Comparison of ENCODE assay signal across 9 cellular contexts in the genomic region with DNA sequence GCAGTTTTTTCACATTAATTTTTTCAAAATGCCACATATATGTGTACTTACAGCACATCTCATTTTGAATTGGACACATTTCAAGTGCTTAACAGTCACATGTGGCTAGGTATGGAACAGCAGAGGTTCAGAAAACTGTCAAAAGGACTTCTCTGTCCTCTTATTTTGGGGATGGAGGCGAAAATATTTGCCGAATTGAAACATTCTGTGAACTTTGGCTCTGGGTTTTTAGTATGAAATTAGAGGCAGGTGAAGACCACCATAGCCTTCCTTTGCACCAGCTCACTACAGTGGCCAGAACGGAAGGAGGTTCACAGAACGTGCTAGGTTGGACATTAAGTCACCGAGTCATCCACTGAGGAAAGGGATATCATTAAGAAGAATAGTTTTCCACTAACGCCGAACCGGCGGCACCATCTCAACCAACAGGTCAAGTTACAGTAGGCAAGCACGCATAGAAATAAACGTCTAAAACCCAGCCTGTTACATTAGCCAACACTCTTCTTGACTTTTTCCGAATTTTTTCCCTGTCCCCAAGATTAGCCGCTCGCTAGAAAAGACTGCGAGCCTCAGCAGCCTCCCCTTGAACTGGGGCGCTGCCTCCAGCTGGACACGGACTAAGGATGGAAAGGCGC. TPM values are rescaled to one million over a fixed set of nuclear protein-coding genes. Genes with fewer than 3 reads are reported as not detected.
A peak's percentile ranks its signal among the peaks of the same experiment; 100 is the strongest.
DNase-seq lines count a peak whose midpoint lies in the region; ATAC-seq and TF ChIP-seq lines count a peak whose summit lies in the region.
"Had no signal": no experiment of that assay in that cellular context is flagged by ENCODE, and none has a peak within 500 bp of the region (broad histone marks: within the 10 kb centered on the region; RNA-seq: fewer than 3 reads in every experiment).

No MANE protein-coding gene starts in this region.

- H3K4me3 ChIP-seq in GM12864 (ENCODE audit: low read depth, low read length) (peak overlapping the region; percentile 70), SJSA1 (peak overlapping the region; percentile 51), fibroblast of villous mesenchyme (ENCODE audit: low read depth, low read length) (peak overlapping the region; percentile 85), psoas muscle (peak overlapping the region; percentile 75)

- TF ChIP-seq CTCF in GM12864 (IDR thresholded peaks at IDR 0.05; ENCODE audit: low read depth, low read length, missing control alignments) (no peak), fibroblast of villous mesenchyme (IDR thresholded peaks at IDR 0.05; ENCODE audit: insufficient read depth, low read depth, low read length) (no peak), psoas muscle (IDR thresholded peaks at IDR 0.05) (no peak)

- H3K27me3 ChIP-seq in SJSA1 (replicated peaks) (no peaks in the 10 kb centered on the region), psoas muscle (ENCODE audit: insufficient read depth in 3 of 3, low read length in 2 of 3) (no peaks in the 10 kb centered on the region)

- H3K9me3 ChIP-seq in SJSA1 (replicated peaks) (no peaks in the 10 kb centered on the region), psoas muscle (no peaks in the 10 kb centered on the region)

- H3K27ac ChIP-seq in SJSA1 (no peak overlapping the region), psoas muscle (no peak overlapping the region)

- ATAC-seq in psoas muscle (no peak), GM18867 (IDR thresholded peaks at IDR 0.05; ENCODE audit: unreplicated experiment) (no peak), GM19467 (IDR thresholded peaks at IDR 0.05; ENCODE audit: unreplicated experiment) (no peak)
- ATAC-seq: activated T-cell treated with anti-CD3 and anti-CD28 coated beads, Interleukin-2, amount 50 U/mL, for 4 hours had no signal

- H3K4me1 ChIP-seq in SJSA1 (replicated peaks), result peaks cover 10% of the 10 kb centered on the region
- peaks cover 10% of the 10 kb centered on the region for H3K4me1 ChIP-seq in psoas muscle

- DNase-seq in GM12864 (ENCODE audit: low read depth), result no peak
- DNase-seq in SJSA1 (ENCODE audit: low read depth in 1 of 2, low spot score in 2 of 2), result no peak
- peak; percentile 5 for DNase-seq in fibroblast of villous mesenchyme (ENCODE audit: low read depth)
- no peak for DNase-seq in psoas muscle
- no peak for DNase-seq in mucosa of gallbladder (ENCODE audit: low spot score)
- DNase-seq in OCI-M1 (lab: John Stamatoyannopoulos, UW), result no peak

- peaks cover 23% of the 10 kb centered on the region for H3K36me3 ChIP-seq in SJSA1
- H3K36me3 ChIP-seq in psoas muscle (ENCODE audit: insufficient read depth in 1 of 2, low read depth in 1 of 2), result no peaks in the 10 kb centered on the region

- 10 to 19% (median 14%) methylated on average over 18 of the region's 18 CpGs for WGBS in psoas muscle, 3 donors

- intact Hi-C loops in psoas muscle (cut with DNase I), result loop anchor here (5.0 to 10.0 kb wide), 6 partner anchors 95 to 425 kb away; no protein-coding TSS in a partner anchor

RNA-seq across cellular contexts. Expression of gene TLE4, which starts 1.8 kb away (rescaled TPM):
- 54.6 and 64.5 TPM in 2 replicates for total RNA-seq in SJSA1 (2014; rRNA removed; shearing (Covaris generic))
- 48.3 and 79.0 TPM in 2 replicates for total RNA-seq in fibroblast of villous mesenchyme
- 10 to 100 TPM; 17.6 to 51.9 (median 21.9) TPM for total RNA-seq in psoas muscle
- 10 to 100 TPM in 2 of 3 donors, 1 to 10 TPM in 1; 5.1 to 22.3 (median 14.3) TPM for polyA plus RNA-seq in psoas muscle
- total RNA-seq in mucosa of gallbladder, result 47.9 TPM
